ENCODE assay signal across 13 cellular contexts in genomic region chr14:99671230-99672224, GRCh38. TPM values are rescaled to one million over a fixed set of nuclear protein-coding genes. Genes with fewer than 3 reads are reported as not detected.
DNase-seq lines count a peak whose midpoint lies in the region; ATAC-seq and TF ChIP-seq lines count a peak whose summit lies in the region.
"Had no signal": no experiment of that assay in that cellular context is flagged by ENCODE, and none has a peak within 500 bp of the region (broad histone marks: within the 10 kb centered on the region; RNA-seq: fewer than 3 reads in every experiment).

No MANE protein-coding gene starts in this region.

- no peak for TF ChIP-seq CTCF in osteoblast (IDR thresholded peaks at IDR 0.05; ENCODE audit: extremely low read depth, low read depth, low read length)
- TF ChIP-seq CTCF in GM20000 (IDR thresholded peaks at IDR 0.05; ENCODE audit: extremely low read depth, missing control alignments) = no peak

- no peak overlapping the region for H3K4me3 Mint-ChIP-seq in stimulated activated effector memory CD8-positive, alpha-beta T cell treated with anti-CD3 and anti-CD28 coated beads, Interleukin-12 subunit alpha, Interleukin-12 subunit beta, amount 100 ng/mL, for 72 hours

- H3K27ac Mint-ChIP-seq in stimulated activated effector memory CD8-positive, alpha-beta T cell treated with anti-CD3 and anti-CD28 coated beads, Interleukin-12 subunit alpha, Interleukin-12 subunit beta, amount 100 ng/mL, for 72 hours = no peak overlapping the region

- H2AFZ ChIP-seq in osteoblast (ENCODE audit: low read length) = no peak overlapping the region

- H3K36me3 Mint-ChIP-seq in stimulated activated effector memory CD8-positive, alpha-beta T cell treated with anti-CD3 and anti-CD28 coated beads, Interleukin-12 subunit alpha, Interleukin-12 subunit beta, amount 100 ng/mL, for 72 hours = no peaks in the 10 kb centered on the region

- H3K36me3 ChIP-seq in BLaER1 (no peaks in the 10 kb centered on the region), osteoblast (ENCODE audit: insufficient read depth, low read length) (peaks cover 8% of the 10 kb centered on the region)
- H3K36me3 ChIP-seq: neutrophil had no signal

- H3K4me1 Mint-ChIP-seq in stimulated activated effector memory CD8-positive, alpha-beta T cell treated with anti-CD3 and anti-CD28 coated beads, Interleukin-12 subunit alpha, Interleukin-12 subunit beta, amount 100 ng/mL, for 72 hours = peaks cover 27% of the 10 kb centered on the region

- ATAC-seq in stimulated activated effector memory CD8-positive, alpha-beta T cell treated with anti-CD3 and anti-CD28 coated beads, Interleukin-12 subunit alpha, Interleukin-12 subunit beta, amount 100 ng/mL, for 72 hours = no peak
- ATAC-seq: Panc1 had no signal

- no peaks in the 10 kb centered on the region for H3K9me3 ChIP-seq in BLaER1
- H3K9me3 ChIP-seq in osteoblast (ENCODE audit: low read depth, low read length) = no peaks in the 10 kb centered on the region
- H3K9me3 ChIP-seq: neutrophil had no signal

- H3K27me3 ChIP-seq in BLaER1 (no peaks in the 10 kb centered on the region), osteoblast (ENCODE audit: insufficient read depth, low read length) (no peaks in the 10 kb centered on the region)

- DNase-seq in astrocyte of the hippocampus (ENCODE audit: low read depth, low spot score) (peak; percentile 73), inferior parietal cortex (ENCODE audit: extremely low spot score) (peak; percentile 36), osteoblast (ENCODE audit: insufficient read length, low spot score, missing footprints) (peak; percentile 77), GM20000 (ENCODE audit: low spot score) (no peak), activated gamma-delta T cell (lab: John Stamatoyannopoulos, UW) (no peak)
- DNase-seq in stimulated activated effector memory CD8-positive, alpha-beta T cell treated with anti-CD3 and anti-CD28 coated beads, Interleukin-12 subunit alpha, Interleukin-12 subunit beta, amount 100 ng/mL, for 72 hours (ENCODE audit: low spot score in 2 of 2) = no peak
- no peak for DNase-seq in activated effector memory CD4-positive, alpha-beta T cell treated with Interleukin-2 at 50 U/mL for 16 hours
- DNase-seq: activated CD4-positive, alpha-beta T cell treated with anti-CD3 and anti-CD28 coated beads for 48 hours; NCI-H1105 had no signal

- H3K4me2 ChIP-seq in BLaER1 = peak overlapping the region; percentile 82
- H3K4me2 ChIP-seq in osteoblast (ENCODE audit: insufficient read depth, low read length) = peak overlapping the region; percentile 27

- H3K4me1 ChIP-seq in BLaER1 (peaks cover 34% of the 10 kb centered on the region), osteoblast (ENCODE audit: insufficient read depth, low read length) (peaks cover 19% of the 10 kb centered on the region)

- H3K79me2 ChIP-seq in osteoblast (ENCODE audit: insufficient read depth, low read length) = no peaks in the 10 kb centered on the region

- no peak overlapping the region for H3K9ac ChIP-seq in BLaER1

- H3K4me3 ChIP-seq in BLaER1 (no peak overlapping the region), osteoblast (ENCODE audit: insufficient read depth, low read length) (no peak overlapping the region)

- H3K9me3 Mint-ChIP-seq in stimulated activated effector memory CD8-positive, alpha-beta T cell treated with anti-CD3 and anti-CD28 coated beads, Interleukin-12 subunit alpha, Interleukin-12 subunit beta, amount 100 ng/mL, for 72 hours = no peaks in the 10 kb centered on the region

- peak overlapping the region; percentile 73 for H3K27ac ChIP-seq in BLaER1
- H3K27ac ChIP-seq in osteoblast (ENCODE audit: low read depth, low read length) = peak overlapping the region; percentile 52

- H4K20me1 ChIP-seq in BLaER1 (no peaks in the 10 kb centered on the region), osteoblast (ENCODE audit: insufficient read depth, low read length) (no peaks in the 10 kb centered on the region)

RNA-seq across cellular contexts. Expression of gene CYP46A1, which starts 12.6 kb away (rescaled TPM):
- total RNA-seq in osteoblast = 0.36 and 0.59 TPM in 2 replicates
- total RNA-seq: T-helper 1 cell treated with Interleukin-12 subunit alpha and Interleukin-12 subunit beta and Interleukin-4 antibody, amounts not matched to agents 30 ng/mL and 1 ng/mL, for 36 hours had no signal

RNA-seq across cellular contexts. Expression of gene HHIPL1, which starts 26.6 kb away (rescaled TPM):
- total RNA-seq in osteoblast = 11.2 and 12.3 TPM in 2 replicates

Comparison
In these comparisons a context has a peak if more than half of its experiments do, and no peak if none do; other contexts are left out.
1. DNase-seq: peak in astrocyte of the hippocampus (single experiment), inferior parietal cortex (single experiment) and osteoblast (single experiment); none in GM20000 (single experiment), stimulated activated effector memory CD8-positive, alpha-beta T cell treated with anti-CD3 and anti-CD28 coated beads, Interleukin-12 subunit alpha, Interleukin-12 subunit beta, amount 100 ng/mL, for 72 hours (0 of 2), activated gamma-delta T cell (single experiment) and activated effector memory CD4-positive, alpha-beta T cell treated with Interleukin-2 at 50 U/mL for 16 hours (single experiment).